Comparison of ENCODE assay signal across 13 cellular contexts in genomic region chr7:21429786-21430574, GRCh38.
DNase-seq lines count a peak whose midpoint lies in the region; ATAC-seq lines count a peak whose summit lies in the region.
"Had no signal": no experiment of that assay in that cellular context is flagged by ENCODE, and none has a peak within 500 bp of the region (broad histone marks: within the 10 kb centered on the region; RNA-seq: fewer than 3 reads in every experiment).

No MANE protein-coding gene starts in this region.

- no peak overlapping the region for H3K27ac Mint-ChIP-seq in activated naive CD4-positive, alpha-beta T cell treated with anti-CD3 and anti-CD28 coated beads, Interleukin-2, amount 50 U/mL, for 24 hours
- peak overlapping the region; percentile 39 for H3K27ac Mint-ChIP-seq in T-helper 1 cell treated with Interleukin-12 subunit alpha and Interleukin-12 subunit beta and Interleukin-4 antibody, amounts not matched to agents 30 μg/mL and 1 μg/mL, for 36 hours
- H3K27ac Mint-ChIP-seq: CD14-positive monocyte had no signal

- H3K9me3 ChIP-seq in iPS-18a (ENCODE audit: control insufficient read depth, low read depth, low read length): no peaks in the 10 kb centered on the region
- no peaks in the 10 kb centered on the region for H3K9me3 ChIP-seq in stomach smooth muscle (ENCODE audit: control insufficient read depth in 2 of 2, low read length in 2 of 2)

- H3K27me3 ChIP-seq in iPS-18a (ENCODE audit: control insufficient read depth, insufficient read depth, low read length) (no peaks in the 10 kb centered on the region), stomach smooth muscle (ENCODE audit: control insufficient read depth in 1 of 2, insufficient read depth in 2 of 2, low read length in 2 of 2) (no peaks in the 10 kb centered on the region)

- peaks cover 78% of the 10 kb centered on the region for H3K4me1 Mint-ChIP-seq in activated naive CD4-positive, alpha-beta T cell treated with anti-CD3 and anti-CD28 coated beads, Interleukin-2, amount 50 U/mL, for 24 hours
- H3K4me1 Mint-ChIP-seq in T-helper 1 cell treated with Interleukin-12 subunit alpha and Interleukin-12 subunit beta and Interleukin-4 antibody, amounts not matched to agents 30 μg/mL and 1 μg/mL, for 36 hours (ENCODE audit: low read depth): peaks cover 52% of the 10 kb centered on the region

- H3K36me3 Mint-ChIP-seq in activated naive CD4-positive, alpha-beta T cell treated with anti-CD3 and anti-CD28 coated beads, Interleukin-2, amount 50 U/mL, for 24 hours: peaks cover 13% of the 10 kb centered on the region
- peaks cover 42% of the 10 kb centered on the region for H3K36me3 Mint-ChIP-seq in T-helper 1 cell treated with Interleukin-12 subunit alpha and Interleukin-12 subunit beta and Interleukin-4 antibody, amounts not matched to agents 30 μg/mL and 1 μg/mL, for 36 hours (ENCODE audit: low read depth)

- no peaks in the 10 kb centered on the region for H3K9me3 Mint-ChIP-seq in activated naive CD4-positive, alpha-beta T cell treated with anti-CD3 and anti-CD28 coated beads, Interleukin-2, amount 50 U/mL, for 24 hours
- no peaks in the 10 kb centered on the region for H3K9me3 Mint-ChIP-seq in T-helper 1 cell treated with Interleukin-12 subunit alpha and Interleukin-12 subunit beta and Interleukin-4 antibody, amounts not matched to agents 30 μg/mL and 1 μg/mL, for 36 hours
- H3K9me3 Mint-ChIP-seq: CD14-positive monocyte had no signal

- DNase-seq in activated naive CD4-positive, alpha-beta T cell treated with Interleukin-2 at 50 U/mL for 16 hours: no peak
- DNase-seq: activated gamma-delta T cell; effector CD4-positive, alpha-beta T cell; KG1; stimulated activated CD4-positive, alpha-beta T cell treated with anti-CD3 and anti-CD28 coated beads, Interleukin-2, amount 100 ng/mL, for 24 hours had no signal

- H3K4me1 ChIP-seq in iPS-18a (ENCODE audit: control insufficient read depth, low read depth, low read length): peaks cover 27% of the 10 kb centered on the region
- H3K4me1 ChIP-seq in stomach smooth muscle (ENCODE audit: control insufficient read depth, insufficient read depth, low read length): peaks cover 18% of the 10 kb centered on the region

- H3K4me3 ChIP-seq in iPS-18a (ENCODE audit: low read length) (peak overlapping the region; percentile 98), stomach smooth muscle (ENCODE audit: low read length in 2 of 2) (peak overlapping the region; percentile 17 to 79)

- H3K36me3 ChIP-seq in iPS-18a (ENCODE audit: control insufficient read depth, low read depth, low read length): peaks cover 22% of the 10 kb centered on the region
- H3K36me3 ChIP-seq in stomach smooth muscle (ENCODE audit: control insufficient read depth in 2 of 2, insufficient read depth in 2 of 2, low read length in 2 of 2): peaks cover 0 to 3% of the 10 kb centered on the region in 2 donors

- H3K27ac ChIP-seq in iPS-18a (ENCODE audit: low read length): no peak overlapping the region
- no peak overlapping the region for H3K27ac ChIP-seq in stomach smooth muscle (ENCODE audit: low read length)

- no peak for ATAC-seq in HG03095 (IDR thresholded peaks at IDR 0.05; ENCODE audit: unreplicated experiment)
- ATAC-seq in GM21825 (IDR thresholded peaks at IDR 0.05; ENCODE audit: unreplicated experiment): no peak
- no peak for ATAC-seq in HG03139 (IDR thresholded peaks at IDR 0.05; ENCODE audit: unreplicated experiment)

- no peaks in the 10 kb centered on the region for H3K27me3 Mint-ChIP-seq in activated naive CD4-positive, alpha-beta T cell treated with anti-CD3 and anti-CD28 coated beads, Interleukin-2, amount 50 U/mL, for 24 hours
- no peaks in the 10 kb centered on the region for H3K27me3 Mint-ChIP-seq in T-helper 1 cell treated with Interleukin-12 subunit alpha and Interleukin-12 subunit beta and Interleukin-4 antibody, amounts not matched to agents 30 μg/mL and 1 μg/mL, for 36 hours (ENCODE audit: low read depth)

- no peak overlapping the region for H3K9ac ChIP-seq in iPS-18a (ENCODE audit: low read length)
- no peak overlapping the region for H3K9ac ChIP-seq in stomach smooth muscle (ENCODE audit: low read length in 2 of 2)

- peak overlapping the region; percentile 99 for H3K4me3 Mint-ChIP-seq in activated naive CD4-positive, alpha-beta T cell treated with anti-CD3 and anti-CD28 coated beads, Interleukin-2, amount 50 U/mL, for 24 hours
- peak overlapping the region; percentile 100 for H3K4me3 Mint-ChIP-seq in T-helper 1 cell treated with Interleukin-12 subunit alpha and Interleukin-12 subunit beta and Interleukin-4 antibody, amounts not matched to agents 30 μg/mL and 1 μg/mL, for 36 hours
- H3K4me3 Mint-ChIP-seq: CD14-positive monocyte had no signal
